8 cellular contexts compared by ENCODE assay signal in genomic region chr9:70257512-70257911, GRCh38. TPM values are rescaled to one million over a fixed set of nuclear protein-coding genes. Genes with fewer than 3 reads are reported as not detected.
DNase-seq lines count a peak whose midpoint lies in the region; ATAC-seq, FAIRE-seq and TF ChIP-seq lines count a peak whose summit lies in the region.

No MANE protein-coding gene starts in this region.

- H3K36me3 Mint-ChIP-seq in chondrocyte (ENCODE audit: low read depth) = peaks cover 19% of the 10 kb centered on the region
- H3K36me3 Mint-ChIP-seq in natural killer cell = no peaks in the 10 kb centered on the region
- peaks cover 19 to 25% of the 10 kb centered on the region in 2 donors for H3K36me3 Mint-ChIP-seq in CD14-positive monocyte

- H3K27ac Mint-ChIP-seq in chondrocyte (ENCODE audit: unreplicated experiment) = peak overlapping the region; percentile 97
- H3K27ac Mint-ChIP-seq in natural killer cell = peak overlapping the region; percentile 90 to 94
- peak overlapping the region in 1 of 7 donors; percentile 25 for H3K27ac Mint-ChIP-seq in CD14-positive monocyte

- FAIRE-seq in H54 (lab: Jason Lieb, UNC) = no peak

- TF ChIP-seq CTCF in AG04450 (IDR thresholded peaks at IDR 0.05; ENCODE audit: low read depth, low read length) (no peak), LNCaP clone FGC (IDR thresholded peaks at IDR 0.05; ENCODE audit: control insufficient read depth, extremely low read depth, insufficient read depth) (no peak), chondrocyte (IDR thresholded peaks at IDR 0.05) (no peak), natural killer cell (IDR thresholded peaks at IDR 0.05) (no peak), CD14-positive monocyte (IDR thresholded peaks at IDR 0.05) (no peak)

- no peak overlapping the region for H3K27ac ChIP-seq in AG04450 (ENCODE audit: low read depth, low read length)

- H3K27me3 ChIP-seq in AG04450 (ENCODE audit: control insufficient read depth, insufficient read depth, low read length) = no peaks in the 10 kb centered on the region

- H3K9me3 Mint-ChIP-seq in chondrocyte (ENCODE audit: low read depth) (no peaks in the 10 kb centered on the region), natural killer cell (no peaks in the 10 kb centered on the region), CD14-positive monocyte (peaks cover 0 to 3% (median 0%) of the 10 kb centered on the region in 7 donors)

- H3K9me3 ChIP-seq in AG04450 (ENCODE audit: control insufficient read depth, insufficient read depth, low read length) = peaks cover 5% of the 10 kb centered on the region; the same call in 1 of the 2 replicates

- H3K4me3 Mint-ChIP-seq in chondrocyte (ENCODE audit: unreplicated experiment) (peak overlapping the region; percentile 84), natural killer cell (peak overlapping the region; percentile 94), CD14-positive monocyte (peak overlapping the region in 1 of 2 donors; percentile 8)

- CTCF ChIA-PET in AG04450 (lab: Charles Lee) = interaction anchor here (1.1 to 1.3 kb wide), 2 partner anchors 146 to 345 kb away, joined by 3 to 6 read pairs; no protein-coding TSS in a partner anchor

- intact Hi-C loops in natural killer cell (cut with micrococcal nuclease) = no loop called here
- intact Hi-C loops in CD14-positive monocyte (cut with micrococcal nuclease) = loop anchor here in 1 of 2 donors (10.0 kb wide), 1 partner anchor 347 kb away; no protein-coding TSS in a partner anchor

- POLR2A ChIA-PET in AG04450 (lab: Yijun Ruan, JAX) = no interaction called here

- no peak for ATAC-seq in natural killer cell
- no peak for ATAC-seq in HG02938 (IDR thresholded peaks at IDR 0.05; ENCODE audit: unreplicated experiment)

- no peaks in the 10 kb centered on the region for H3K27me3 Mint-ChIP-seq in chondrocyte (ENCODE audit: low read depth)
- no peaks in the 10 kb centered on the region for H3K27me3 Mint-ChIP-seq in natural killer cell (ENCODE audit: low read depth in 2 of 2)
- peaks cover 0 to 3% (median 0%) of the 10 kb centered on the region in 3 donors for H3K27me3 Mint-ChIP-seq in CD14-positive monocyte (ENCODE audit: low read depth in 3 of 3)

- peak overlapping the region; percentile 85 for H3K4me3 ChIP-seq in AG04450 (ENCODE audit: low read depth, low read length)
- H3K4me3 ChIP-seq in LNCaP clone FGC (ENCODE audit: low read depth, low read length) = 0 out of 2 replicates have a peak overlapping the region, but pooled peaks have one; percentile 79

- peaks cover 89% of the 10 kb centered on the region for H3K4me1 Mint-ChIP-seq in chondrocyte (ENCODE audit: low read depth)
- H3K4me1 Mint-ChIP-seq in natural killer cell = peaks cover 39 to 40% of the 10 kb centered on the region in 2 donors
- peaks cover 50% of the 10 kb centered on the region for H3K4me1 Mint-ChIP-seq in CD14-positive monocyte

- TF ChIP-seq POLR2A in H54 (IDR thresholded peaks at IDR 0.05; ENCODE audit: low read depth, low read length) = no peak

- DNase-seq in AG04450 (ENCODE audit: low read depth, low spot score) (no peak), LNCaP clone FGC (ENCODE audit: low read depth) (no peak), chondrocyte (ENCODE audit: low spot score) (no peak), natural killer cell (no peak), midbrain (lab: John Stamatoyannopoulos, UW) (no peak), H54 (ENCODE audit: insufficient read length, low spot score) (no peak), CD14-positive monocyte (ENCODE audit: low spot score) (no peak)

RNA-seq across cellular contexts. Expression of gene SMC5, which starts 1.3 kb away (rescaled TPM):
- polyA plus RNA-seq in AG04450 (2011; rRNA removed) (18.0 and 29.1 TPM in 2 replicates), CD14-positive monocyte (1 to 10 TPM; 4.9 to 5.1 TPM)
- polyA minus RNA-seq in AG04450 (2011; rRNA and poly(A)+ RNA removed) = 10.4 and 18.7 TPM in 2 replicates
- total RNA-seq in chondrocyte (36.4 to 59.1 TPM (median 37.7 TPM) in 3 replicates), natural killer cell (10 to 100 TPM; 35.0 to 41.0 (median 40.9) TPM)
